In the genomic region with DNA sequence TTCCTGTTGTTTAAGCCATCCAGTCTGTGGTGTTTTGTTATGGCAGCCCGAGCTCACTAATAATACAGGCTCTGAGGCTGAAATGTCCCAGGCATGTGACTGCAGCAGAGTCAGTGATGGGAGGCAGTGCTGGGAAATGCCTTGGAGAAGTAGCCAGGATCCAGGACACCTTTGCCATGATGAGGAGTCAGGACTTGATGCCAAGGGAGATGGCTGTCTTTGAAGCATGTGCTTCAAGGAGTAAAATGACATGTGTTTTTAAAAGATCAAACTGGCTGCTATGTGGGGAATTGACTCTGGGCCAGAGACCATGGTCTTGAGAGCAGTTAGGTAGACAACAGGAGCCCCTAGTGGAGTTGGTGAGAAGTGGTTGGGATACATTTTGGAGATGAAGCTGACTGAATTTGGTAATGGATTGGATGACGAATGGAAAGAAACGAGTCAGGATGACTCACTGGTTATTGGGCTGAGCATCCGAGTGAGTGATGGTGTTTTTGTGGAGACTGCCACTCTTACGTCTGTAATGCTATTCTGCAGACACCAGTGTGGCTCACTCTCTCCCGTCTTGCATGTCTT, we compare ENCODE assay signal across 8 cellular contexts.
A peak's percentile ranks its signal among the peaks of the same experiment; 100 is the strongest.
DNase-seq lines count a peak whose midpoint lies in the region; ATAC-seq, FAIRE-seq and TF ChIP-seq lines count a peak whose summit lies in the region.

No MANE protein-coding gene starts in this region.

- H3K27ac ChIP-seq in heart right ventricle (no peak overlapping the region), right atrium auricular region (no peak overlapping the region), small intestine (ENCODE audit: low read depth in 1 of 2, low read length in 1 of 2) (no peak overlapping the region)

- H3K4me3 ChIP-seq in heart right ventricle (no peak overlapping the region), right atrium auricular region (no peak overlapping the region), small intestine (ENCODE audit: low read depth in 1 of 2, low read length in 2 of 2) (no peak overlapping the region)

- peak in 7 of 8 donors; percentile 19 to 77 (median 44) for ATAC-seq in heart right ventricle
- ATAC-seq in HG02884 (IDR thresholded peaks at IDR 0.05; ENCODE audit: unreplicated experiment), result peak; percentile 85

- peaks cover 0 to 10% (median 0%) of the 10 kb centered on the region in 9 donors for H3K4me1 ChIP-seq in heart right ventricle
- H3K4me1 ChIP-seq in right atrium auricular region, result no peaks in the 10 kb centered on the region
- H3K4me1 ChIP-seq in small intestine (ENCODE audit: control insufficient read depth in 2 of 2, insufficient read depth in 1 of 2, low read depth in 1 of 2, low read length in 1 of 2), result no peaks in the 10 kb centered on the region

- H3K9me3 ChIP-seq in heart right ventricle (no peaks in the 10 kb centered on the region), right atrium auricular region (no peaks in the 10 kb centered on the region), small intestine (ENCODE audit: control insufficient read depth, low read depth) (no peaks in the 10 kb centered on the region)

- WGBS in heart right ventricle, 2 donors, result 73 to 82% methylated on average over 6 of the region's 6 CpGs
- 63 to 75% (median 68%) methylated on average over 6 of the region's 6 CpGs for WGBS in small intestine, 3 donors

- FAIRE-seq in small intestine (lab: Jason Lieb, UNC), result no peak

- H3K36me3 ChIP-seq in heart right ventricle, result no peaks in the 10 kb centered on the region
- no peaks in the 10 kb centered on the region for H3K36me3 ChIP-seq in right atrium auricular region
- no peaks in the 10 kb centered on the region for H3K36me3 ChIP-seq in small intestine (ENCODE audit: control insufficient read depth in 2 of 2, insufficient read depth in 2 of 2, low read length in 2 of 2)

- TF ChIP-seq CTCF in heart right ventricle (IDR thresholded peaks at IDR 0.05), result peak in 6 of 9 donors; percentile 23 to 50 (median 34)
- peak in 1 of 2 donors; percentile 52 for TF ChIP-seq CTCF in right atrium auricular region (IDR thresholded peaks at IDR 0.05)

- intact Hi-C loops in heart right ventricle (cut with DNase I), result no loop called here

- H3K27me3 ChIP-seq in heart right ventricle (no peaks in the 10 kb centered on the region), right atrium auricular region (no peaks in the 10 kb centered on the region), small intestine (ENCODE audit: control insufficient read depth in 2 of 2, insufficient read depth in 2 of 2, low read length in 2 of 2) (no peaks in the 10 kb centered on the region)

- DNase-seq in heart right ventricle (no peak), right atrium auricular region (ENCODE audit: low spot score) (no peak), RKO (ENCODE audit: low spot score) (peak; percentile 93), fibroblast of gingiva (ENCODE audit: low read depth) (peak; percentile 83), midbrain (lab: John Stamatoyannopoulos, UW) (no peak), small intestine (no peak)
- peak in 2 of 3 donors; percentile 3 to 16 for DNase-seq in stimulated activated CD4-positive, alpha-beta T cell treated with anti-CD3 and anti-CD28 coated beads, TNF-alpha, amount 100 ng/mL, for 48 hours (ENCODE audit: low read depth in 3 of 3)

Comparison
In these comparisons a context has a peak if more than half of its experiments do, and no peak if none do; other contexts are left out.
1. DNase-seq: peak in RKO (single experiment), fibroblast of gingiva (single experiment) and stimulated activated CD4-positive, alpha-beta T cell treated with anti-CD3 and anti-CD28 coated beads, TNF-alpha, amount 100 ng/mL, for 48 hours (2 of 3); none in heart right ventricle (0 of 2), right atrium auricular region (single experiment), midbrain (single experiment) and small intestine (single experiment).